18 cellular contexts compared by ENCODE assay signal in genomic region chr2:204696124-204696523, GRCh38.
"Had no signal": no experiment of that assay in that cellular context is flagged by ENCODE, and none has a peak within 500 bp of the region (broad histone marks: within the 10 kb centered on the region; RNA-seq: fewer than 3 reads in every experiment).

No MANE protein-coding gene starts in this region.

- H3K27ac ChIP-seq: coronary artery, dorsolateral prefrontal cortex, esophagus muscularis mucosa, foreskin keratinocyte, gastroesophageal sphincter, hepatocyte, left ventricle myocardium inferior, lower lobe of right lung had no signal

- H3K36me3 Mint-ChIP-seq: naive B cell had no signal

- H3K27me3 ChIP-seq: dorsolateral prefrontal cortex, esophagus muscularis mucosa, foreskin keratinocyte, gastroesophageal sphincter, heart left ventricle, hepatocyte had no signal

- H3K9me3 Mint-ChIP-seq: naive B cell had no signal

- H3K36me3 ChIP-seq: esophagus muscularis mucosa, gastroesophageal sphincter, heart left ventricle, left ventricle myocardium inferior, lower lobe of right lung had no signal

- H3K4me3 Mint-ChIP-seq: mesothelial cell of epicardium, naive B cell had no signal

- H3K9me3 ChIP-seq: esophagus muscularis mucosa, gastroesophageal sphincter, heart left ventricle, left ventricle myocardium inferior, lower lobe of right lung, mucosa of descending colon had no signal

- H3K27ac Mint-ChIP-seq: naive B cell had no signal

- ATAC-seq: foreskin keratinocyte, gastroesophageal sphincter, heart left ventricle, left cardiac atrium, mucosa of descending colon had no signal

- DNase-seq: dermis blood vessel endothelial cell; dorsolateral prefrontal cortex; effector CD4-positive, alpha-beta T cell; effector memory CD4-positive, alpha-beta T cell; foreskin keratinocyte; heart left ventricle; hypothalamus; left cardiac atrium; left ventricle myocardium inferior; lower lobe of right lung; mesenchymal stem cell; mucosa of descending colon; naive B cell had no signal

- H3K4me1 Mint-ChIP-seq: naive B cell had no signal

- H3K4me3 ChIP-seq: coronary artery, dorsolateral prefrontal cortex, esophagus muscularis mucosa, gastroesophageal sphincter, heart left ventricle, hepatocyte, left ventricle myocardium inferior, lower lobe of right lung, mucosa of descending colon had no signal

- H3K4me1 ChIP-seq: foreskin keratinocyte had no signal
